10 cellular contexts compared by ENCODE assay signal in the genomic region with DNA sequence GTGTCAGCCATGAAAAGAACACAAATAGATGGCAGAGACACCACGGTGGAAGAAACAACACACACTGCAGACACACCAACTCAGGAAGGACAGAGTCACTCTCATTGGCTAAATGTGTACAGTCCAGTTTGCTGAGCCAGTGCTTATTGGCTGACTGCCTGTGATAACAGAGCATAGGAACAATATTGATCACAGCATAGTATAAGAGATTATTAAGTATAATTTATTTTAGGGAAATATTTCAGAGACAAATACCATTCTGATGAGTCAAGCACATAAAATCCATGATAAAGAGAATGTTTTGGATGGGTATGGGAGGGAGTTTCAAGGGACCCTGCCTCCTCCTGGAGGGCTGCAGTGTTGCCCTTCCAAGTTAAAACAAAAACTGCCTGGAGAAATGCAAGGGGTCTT. TPM values are rescaled to one million over a fixed set of nuclear protein-coding genes. Genes with fewer than 3 reads are reported as not detected.
DNase-seq lines count a peak whose midpoint lies in the region; ATAC-seq, FAIRE-seq and TF ChIP-seq lines count a peak whose summit lies in the region.
"Had no signal": no experiment of that assay in that cellular context is flagged by ENCODE, and none has a peak within 500 bp of the region (broad histone marks: within the 10 kb centered on the region; RNA-seq: fewer than 3 reads in every experiment).

No MANE protein-coding gene starts in this region.

- H3K4me3 ChIP-seq in mesendoderm (ENCODE audit: low read length) (no peak overlapping the region), dorsolateral prefrontal cortex (no peak overlapping the region)

- H3K18ac ChIP-seq in mesendoderm (ENCODE audit: low read length), result no peak overlapping the region

- H3K27ac ChIP-seq in mesendoderm (ENCODE audit: low read depth, low read length) (no peak overlapping the region), dorsolateral prefrontal cortex (no peak overlapping the region)

- intact Hi-C loops in head of caudate nucleus (cut with DNase I), result no loop called here
- intact Hi-C loops in dorsolateral prefrontal cortex (cut with DNase I), result no loop called here

- FAIRE-seq in GM12891 (lab: Jason Lieb, UNC), result peak; percentile 28
- FAIRE-seq: G401.6 had no signal

- H3K36me3 ChIP-seq in mesendoderm (ENCODE audit: control insufficient read depth, insufficient read depth, low read length), result no peaks in the 10 kb centered on the region

- no peak for TF ChIP-seq POLR2A in GM12891 (IDR thresholded peaks at IDR 0.05; ENCODE audit: low read depth, low read length)

- H3K27me3 ChIP-seq in mesendoderm (ENCODE audit: insufficient read depth, low read length, poor library complexity) (no peaks in the 10 kb centered on the region), dorsolateral prefrontal cortex (no peaks in the 10 kb centered on the region)

- no peak overlapping the region for H3K23ac ChIP-seq in mesendoderm (ENCODE audit: low read length)

- no peak for TF ChIP-seq CTCF in dorsolateral prefrontal cortex (IDR thresholded peaks at IDR 0.05 in 54 of 56, conservative IDR thresholded peaks at IDR 0.05 in 2 of 56; ENCODE audit: low read depth in 1 of 56, partially characterized antibody in 56 of 56)

- no CpG with 5 or more reads among the region's 1 CpG for WGBS in mesendoderm (ENCODE audit: extremely low coverage, insufficient coverage, low lambda C conversion rate)

- no peaks in the 10 kb centered on the region for H3K4me1 ChIP-seq in mesendoderm (ENCODE audit: control insufficient read depth, low read depth, low read length)

- no peak overlapping the region for H4K5ac ChIP-seq in mesendoderm (ENCODE audit: low read length)

- no peak for DNase-seq in GM12891 (ENCODE audit: insufficient read length, low spot score)
- DNase-seq in amniotic epithelial cell (ENCODE audit: low read depth), result peak; percentile 13
- peak; percentile 44 for DNase-seq in mesendoderm
- DNase-seq in head of caudate nucleus, result no peak
- no peak for DNase-seq in dorsolateral prefrontal cortex
- DNase-seq: hippocampal formation had no signal

- ATAC-seq in HG02981 (IDR thresholded peaks at IDR 0.05; ENCODE audit: unreplicated experiment) (peak; percentile 23), GM19351 (IDR thresholded peaks at IDR 0.05; ENCODE audit: unreplicated experiment) (no peak), HG03354 (IDR thresholded peaks at IDR 0.05; ENCODE audit: poor library complexity, severe bottlenecking, unreplicated experiment) (no peak)

- no peak overlapping the region for H3K56ac ChIP-seq in mesendoderm (ENCODE audit: low read length)

- H3K4me2 ChIP-seq in mesendoderm (ENCODE audit: low read length), result no peak overlapping the region

- no peak overlapping the region for H2BK15ac ChIP-seq in mesendoderm (replicated peaks; ENCODE audit: low read depth)

- no peak overlapping the region for H3K4ac ChIP-seq in mesendoderm (ENCODE audit: low read depth, low read length)

- no peak overlapping the region for H2BK5ac ChIP-seq in mesendoderm (ENCODE audit: low read length)

- no peak overlapping the region for H4K8ac ChIP-seq in mesendoderm (ENCODE audit: low read depth, low read length)

- no peaks in the 10 kb centered on the region for H3K79me1 ChIP-seq in mesendoderm (ENCODE audit: low read length)

- no peak overlapping the region for H2BK120ac ChIP-seq in mesendoderm (ENCODE audit: low read depth, low read length)

- no peak overlapping the region for H2AK5ac ChIP-seq in mesendoderm (ENCODE audit: low read length)

- no peak overlapping the region for H3K9ac ChIP-seq in mesendoderm (ENCODE audit: low read length)

- H3K79me2 ChIP-seq in mesendoderm (ENCODE audit: control insufficient read depth, insufficient read depth, low read length), result no peaks in the 10 kb centered on the region

TF ChIP-seq in GM12891, 5 proteins besides CTCF, POLR2A, EP300 and RAD21:
- TF ChIP-seq POLR2AphosphoS5 (IDR thresholded peaks at IDR 0.05; ENCODE audit: low read depth, low read length) (no peak), POU2F2 (IDR thresholded peaks at IDR 0.05; ENCODE audit: low read depth, low read length) (no peak), TAF1 (IDR thresholded peaks at IDR 0.05; ENCODE audit: low read depth, low read length) (no peak), PAX5 (IDR thresholded peaks at IDR 0.05; ENCODE audit: insufficient read depth, low read length, severe bottlenecking) (no peak), SPI1 (IDR thresholded peaks at IDR 0.05; ENCODE audit: low read depth, low read length) (no peak)

RNA-seq across cellular contexts. Expression of gene BTG1, which starts 50.9 kb away (rescaled TPM):
- polyA plus RNA-seq in GM12891 (2012; ENCODE audit: low read depth, missing spikeins), result 117 TPM
- 9.7 TPM for polyA plus RNA-seq in mesendoderm (2013, experiment 1 of 2)
- polyA plus RNA-seq in mesendoderm (2013, experiment 2 of 2), result 10.6 TPM
- 10 to 100 TPM; 23.7 to 85.7 (median 42.5) TPM for total RNA-seq in dorsolateral prefrontal cortex

Comparison
In these comparisons a context has a peak if more than half of its experiments do, and no peak if none do; other contexts are left out.
1. DNase-seq: peak in amniotic epithelial cell (single experiment) and mesendoderm (single experiment); none in GM12891 (single experiment), head of caudate nucleus (0 of 42) and dorsolateral prefrontal cortex (0 of 10).